In the genomic region with DNA sequence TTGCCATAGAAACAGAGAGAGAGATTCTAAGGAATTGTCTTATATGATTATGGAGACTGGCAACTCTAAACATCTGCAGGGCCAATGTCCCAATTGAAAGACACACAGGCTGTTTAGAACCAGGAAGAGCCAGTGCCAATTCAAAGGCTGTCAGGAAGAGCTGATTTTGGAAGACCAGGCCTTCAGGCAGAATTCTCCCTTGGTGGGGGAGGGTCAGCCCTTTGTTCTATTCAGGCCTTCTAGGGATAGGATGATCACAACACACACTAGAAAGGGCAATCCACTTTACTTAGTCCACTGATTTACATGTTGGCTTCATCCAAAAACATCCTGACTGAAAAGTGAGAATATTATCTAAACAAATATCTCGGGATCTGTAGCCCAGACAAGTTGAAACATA, we compare ENCODE assay signal across 29 cellular contexts.
"Had no signal": no experiment of that assay in that cellular context is flagged by ENCODE, and none has a peak within 500 bp of the region (broad histone marks: within the 10 kb centered on the region; RNA-seq: fewer than 3 reads in every experiment).

No MANE protein-coding gene starts in this region.

- H3K27me3 Mint-ChIP-seq: activated CD4-positive, alpha-beta memory T cell treated with anti-CD3 and anti-CD28 coated beads for 36 hours; activated CD4-positive, alpha-beta T cell treated with anti-CD3 and anti-CD28 coated beads, Interleukin-2, amount 10 ng/mL, durations not matched to agents 7 days and 5 days had no signal

- H3K27ac Mint-ChIP-seq: activated CD4-positive, alpha-beta memory T cell treated with anti-CD3 and anti-CD28 coated beads for 36 hours; activated CD4-positive, alpha-beta T cell treated with anti-CD3 and anti-CD28 coated beads, Interleukin-2, amount 10 ng/mL, durations not matched to agents 7 days and 5 days; activated naive CD4-positive, alpha-beta T cell treated with anti-CD3 and anti-CD28 coated beads, Interleukin-2, amount 10 ng/mL, durations not matched to agents 7 days and 5 days; activated naive CD8-positive, alpha-beta T cell treated with anti-CD3 and anti-CD28 coated beads for 36 hours; activated T-helper 17 cell treated with anti-CD3 and anti-CD28 coated beads, Interleukin-2, amount 50 U/mL, for 72 hours; T-helper 1 cell treated with Interleukin-12 subunit alpha and Interleukin-12 subunit beta and Interleukin-4 antibody, amounts not matched to agents 30 μg/mL and 1 μg/mL, for 36 hours had no signal

- ATAC-seq: activated T-helper 17 cell treated with anti-CD3 and anti-CD28 coated beads, Interleukin-2, amount 50 U/mL, for 72 hours; Panc1; SK-N-SH treated with all-trans-retinoic acid at 6 μM for 48 hours had no signal

- DNase-seq: activated CD4-positive, alpha-beta memory T cell treated with anti-CD3 and anti-CD28 coated beads for 36 hours; activated CD4-positive, alpha-beta T cell treated with anti-CD3 and anti-CD28 coated beads, Interleukin-2, amount 10 ng/mL, durations not matched to agents 7 days and 5 days; activated CD4-positive, CD25-positive, alpha-beta regulatory T cell; activated gamma-delta T cell; activated naive CD4-positive, alpha-beta T cell treated with anti-CD3 and anti-CD28 coated beads, Interleukin-2, amount 10 ng/mL, durations not matched to agents 7 days and 5 days; activated naive CD8-positive, alpha-beta T cell treated with anti-CD3 and anti-CD28 coated beads for 36 hours; activated T-cell treated with anti-CD3 and anti-CD28 coated beads for 4 hours; activated T-cell treated with anti-CD3 and anti-CD28 coated beads, Interleukin-2, amount 50 U/mL, for 48 hours; IMR-90; Kasumi-1; KBM-7; NCI-H1105 treated with DMSO at 0.1 percent for 48 hours; NCI-H1436 treated with DMSO at 0.1 percent for 48 hours; NCI-H187; NCI-H2081 treated with DMSO at 0.1 percent for 48 hours; NCI-H2171; NCI-H2227 treated with DMSO at 0.1 percent for 48 hours; NCI-H446 treated with DMSO at 0.1 percent for 48 hours; NCI-H524 treated with DMSO at 0.1 percent for 48 hours; NCI-H774; OCI-M1; Right ventricle myocardium superior; SJCRH30; T-helper 9 cell had no signal

- H3K27ac ChIP-seq: RWPE1, SJCRH30 had no signal

- H3K4me1 ChIP-seq: SJCRH30 had no signal

- H3K9me3 ChIP-seq: SJCRH30 had no signal

- H3K9me3 Mint-ChIP-seq: activated CD4-positive, alpha-beta memory T cell treated with anti-CD3 and anti-CD28 coated beads for 36 hours; activated CD4-positive, alpha-beta T cell treated with anti-CD3 and anti-CD28 coated beads, Interleukin-2, amount 10 ng/mL, durations not matched to agents 7 days and 5 days; activated naive CD4-positive, alpha-beta T cell treated with anti-CD3 and anti-CD28 coated beads, Interleukin-2, amount 10 ng/mL, durations not matched to agents 7 days and 5 days; activated naive CD8-positive, alpha-beta T cell treated with anti-CD3 and anti-CD28 coated beads for 36 hours; activated T-helper 17 cell treated with anti-CD3 and anti-CD28 coated beads, Interleukin-2, amount 50 U/mL, for 72 hours; T-helper 1 cell treated with Interleukin-12 subunit alpha and Interleukin-12 subunit beta and Interleukin-4 antibody, amounts not matched to agents 30 μg/mL and 1 μg/mL, for 36 hours had no signal

- H3K36me3 ChIP-seq: SJCRH30 had no signal

- H3K4me3 Mint-ChIP-seq: activated CD4-positive, alpha-beta memory T cell treated with anti-CD3 and anti-CD28 coated beads for 36 hours; activated CD4-positive, alpha-beta T cell treated with anti-CD3 and anti-CD28 coated beads, Interleukin-2, amount 10 ng/mL, durations not matched to agents 7 days and 5 days; activated naive CD4-positive, alpha-beta T cell treated with anti-CD3 and anti-CD28 coated beads, Interleukin-2, amount 10 ng/mL, durations not matched to agents 7 days and 5 days; activated naive CD8-positive, alpha-beta T cell treated with anti-CD3 and anti-CD28 coated beads for 36 hours; activated T-helper 17 cell treated with anti-CD3 and anti-CD28 coated beads, Interleukin-2, amount 50 U/mL, for 72 hours; T-helper 1 cell treated with Interleukin-12 subunit alpha and Interleukin-12 subunit beta and Interleukin-4 antibody, amounts not matched to agents 30 μg/mL and 1 μg/mL, for 36 hours had no signal

- H3K4me3 ChIP-seq: SJCRH30 had no signal

- H3K27me3 ChIP-seq: SJCRH30 had no signal

- H3K36me3 Mint-ChIP-seq: activated CD4-positive, alpha-beta memory T cell treated with anti-CD3 and anti-CD28 coated beads for 36 hours; activated naive CD4-positive, alpha-beta T cell treated with anti-CD3 and anti-CD28 coated beads, Interleukin-2, amount 10 ng/mL, durations not matched to agents 7 days and 5 days; activated naive CD8-positive, alpha-beta T cell treated with anti-CD3 and anti-CD28 coated beads for 36 hours had no signal
